In genomic region chr6:134063966-134064445, GRCh38 we compare ENCODE assay signal across 8 cellular contexts. TPM values are rescaled to one million over a fixed set of nuclear protein-coding genes. Genes with fewer than 3 reads are reported as not detected.
DNase-seq lines count a peak whose midpoint lies in the region; ATAC-seq, FAIRE-seq and TF ChIP-seq lines count a peak whose summit lies in the region.

No MANE protein-coding gene starts in this region.

- H3K4me2 ChIP-seq in HepG2 (ENCODE audit: low read depth, low read length): peak overlapping the region; percentile 62

- in situ Hi-C loops in HepG2 (cut with HindIII; ENCODE audit: extremely low pct_ligation_motif_present, low pct_unique_long_range_greater_than_20kb): loop anchor here (5.0 to 10.0 kb wide), 2 partner anchors 92 to 139 kb away; no protein-coding TSS in a partner anchor

- WGBS in HepG2 (ENCODE audit: low lambda C conversion rate): 9% methylated on average over 7 of the region's 7 CpGs

- TF ChIP-seq RAD21 in HepG2 (CRISPR knock-in tag; IDR thresholded peaks at IDR 0.05): peak; percentile 65

- POLR2A ChIA-PET in BJ (lab: Charles Lee): no interaction called here
- POLR2A ChIA-PET in HepG2 (lab: Yijun Ruan, JAX): interaction anchor here (1.3 kb wide), 1 partner anchor 91 kb away, joined by 4 read pairs; no protein-coding TSS in a partner anchor

- no peaks in the 10 kb centered on the region for H3K9me3 ChIP-seq in HepG2 (ENCODE audit: low read length)

- intact Hi-C loops in HepG2 (cut with micrococcal nuclease; ENCODE audit: unreplicated experiment): loop anchor here (1.0 kb wide), 3 partner anchors 33 to 140 kb away; no protein-coding TSS in a partner anchor

- FAIRE-seq in HepG2 (lab: Jason Lieb, UNC): peak; percentile 98

- H4K20me1 ChIP-seq in HepG2 (ENCODE audit: insufficient read depth, low read length): no peaks in the 10 kb centered on the region

- H3K9ac ChIP-seq in HepG2 (ENCODE audit: insufficient read depth, low read depth, low read length): no peak overlapping the region

- H2AFZ ChIP-seq in HepG2 (ENCODE audit: low read length): peak overlapping the region; percentile 50

- H3K4me3 ChIP-seq in BJ (ENCODE audit: low read depth, low read length): no peak overlapping the region
- peak overlapping the region in 2 of 3 experiments; percentile 25 to 26; a peak in 2 of 6 replicates for H3K4me3 ChIP-seq in HepG2 (replicated peaks in 1 of 3; ENCODE audit: insufficient read depth in 1 of 3, low read depth in 2 of 3, low read length in 3 of 3)

- no peaks in the 10 kb centered on the region for H3K36me3 ChIP-seq in BJ (ENCODE audit: control insufficient read depth, insufficient read depth, low read length)
- H3K36me3 ChIP-seq in HepG2 (replicated peaks in 1 of 2; ENCODE audit: control insufficient read depth in 1 of 2, insufficient read depth in 2 of 2, low read length in 2 of 2): no peaks in the 10 kb centered on the region

- 0 out of 2 replicates have a peak, but pooled peaks cover 15% of the 10 kb centered on the region for H3K4me1 ChIP-seq in HepG2 (ENCODE audit: insufficient read depth, low read length)

- TF ChIP-seq POLR2A in HepG2 (IDR thresholded peaks at IDR 0.05; ENCODE audit: insufficient read depth in 1 of 2, low read depth in 2 of 2, low read length in 2 of 2): no peak

- H3K27me3 ChIP-seq in BJ (ENCODE audit: control insufficient read depth, insufficient read depth, low read length) (no peaks in the 10 kb centered on the region), HepG2 (ENCODE audit: control insufficient read depth in 1 of 2, insufficient read depth in 2 of 2, low read length in 2 of 2) (no peaks in the 10 kb centered on the region)

- DNase-seq in BJ (ENCODE audit: low read depth) (no peak), NCI-H226 (peak; percentile 60), cerebellum (ENCODE audit: low spot score) (peak; percentile 83), HepG2 (ENCODE audit: low spot score) (peak; percentile 75)
- DNase-seq in activated CD4-positive, CD25-positive, alpha-beta regulatory T cell treated with anti-CD3 and anti-CD28 coated beads, Interleukin-2, amount 50 U/mL, for 16 hours (ENCODE audit: low read depth, low spot score): peak; percentile 5
- DNase-seq in stimulated activated CD8-positive, alpha-beta memory T cell treated with anti-CD3 and anti-CD28 coated beads, Interleukin-12 subunit alpha, Interleukin-12 subunit beta, amount 100 ng/mL, for 4 hours (ENCODE audit: low read depth): peak; percentile 31

- no peaks in the 10 kb centered on the region for H3K79me2 ChIP-seq in HepG2 (ENCODE audit: insufficient read depth, low read length)

- TF ChIP-seq EP300 in HepG2 (IDR thresholded peaks at IDR 0.05; ENCODE audit: low read depth in 2 of 2, low read length in 2 of 2) (no peak), HepG2 (CRISPR knock-in tag; IDR thresholded peaks at IDR 0.05; ENCODE audit: borderline replicate concordance) (no peak)

- peak; percentile 94 for TF ChIP-seq CTCF in BJ (IDR thresholded peaks at IDR 0.05; ENCODE audit: insufficient read depth, low read depth, low read length)
- peak; percentile 89 for TF ChIP-seq CTCF in HepG2 (CRISPR knock-in tag; IDR thresholded peaks at IDR 0.05)

- ATAC-seq in GM19035 (IDR thresholded peaks at IDR 0.05; ENCODE audit: unreplicated experiment): peak; percentile 92
- peak; percentile 87 for ATAC-seq in HG03135 (IDR thresholded peaks at IDR 0.05; ENCODE audit: unreplicated experiment)
- ATAC-seq in HepG2: peak; percentile 96

- H3K27ac ChIP-seq in HepG2 (ENCODE audit: extremely low read length, insufficient read depth, low read length): no peak overlapping the region

- BruUV-seq in HepG2 (replicated peaks; lab: Mats Ljungman, UMichigan): no TSS peak

- CTCF ChIA-PET in BJ (lab: Yijun Ruan, JAX) (interaction anchor here (0.6 to 9.1 kb wide), 49 partner anchors 11 to 497 kb away, joined by 3 to 137 read pairs (median 5); partner anchors contain the start of genes SLC2A12 and TBPL1), HepG2 (lab: Yijun Ruan, JAX; ENCODE audit: low intra/inter-chr PET ratio, low total read pairs) (interaction anchor here (1.2 to 4.2 kb wide), 7 partner anchors 33 to 148 kb away, joined by 3 to 47 read pairs (median 6); no protein-coding TSS in a partner anchor)

TF ChIP-seq in HepG2, 621 proteins besides CTCF, POLR2A, EP300 and RAD21 (continues in another document):
- TF ChIP-seq POGK (CRISPR knock-in tag; conservative IDR thresholded peaks at IDR 0.05): no peak
- TF ChIP-seq ZNF331 (CRISPR knock-in tag; IDR thresholded peaks at IDR 0.05): no peak
- TF ChIP-seq HDAC6 (IDR thresholded peaks at IDR 0.05; ENCODE audit: low read depth, low read length): no peak
- TF ChIP-seq, protein P1, sequence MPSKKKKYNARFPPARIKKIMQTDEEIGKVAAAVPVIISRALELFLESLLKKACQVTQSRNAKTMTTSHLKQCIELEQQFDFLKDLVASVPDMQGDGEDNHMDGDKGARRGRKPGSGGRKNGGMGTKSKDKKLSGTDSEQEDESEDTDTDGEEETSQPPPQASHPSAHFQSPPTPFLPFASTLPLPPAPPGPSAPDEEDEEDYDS (CRISPR knock-in tag; IDR thresholded peaks at IDR 0.05): no peak
- no peak for TF ChIP-seq TRIM24 (CRISPR knock-in tag; IDR thresholded peaks at IDR 0.05)
- no peak for TF ChIP-seq PAF1 (CRISPR knock-in tag; IDR thresholded peaks at IDR 0.05)
- no peak for TF ChIP-seq SMAD1 (CRISPR knock-in tag; IDR thresholded peaks at IDR 0.05; ENCODE audit: borderline replicate concordance, low read depth)
- TF ChIP-seq, protein P2, sequence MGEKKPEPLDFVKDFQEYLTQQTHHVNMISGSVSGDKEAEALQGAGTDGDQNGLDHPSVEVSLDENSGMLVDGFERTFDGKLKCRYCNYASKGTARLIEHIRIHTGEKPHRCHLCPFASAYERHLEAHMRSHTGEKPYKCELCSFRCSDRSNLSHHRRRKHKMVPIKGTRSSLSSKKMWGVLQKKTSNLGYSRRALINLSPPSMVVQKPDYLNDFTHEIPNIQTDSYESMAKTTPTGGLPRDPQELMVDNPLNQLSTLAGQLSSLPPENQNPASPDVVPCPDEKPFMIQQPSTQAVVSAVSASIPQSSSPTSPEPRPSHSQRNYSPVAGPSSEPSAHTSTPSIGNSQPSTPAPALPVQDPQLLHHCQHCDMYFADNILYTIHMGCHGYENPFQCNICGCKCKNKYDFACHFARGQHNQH (CRISPR knock-in tag; IDR thresholded peaks at IDR 0.05): no peak
- TF ChIP-seq CREB1 (IDR thresholded peaks at IDR 0.05): no peak
- no peak for TF ChIP-seq CREB1 (CRISPR knock-in tag; IDR thresholded peaks at IDR 0.05)
- no peak for TF ChIP-seq PHF20 (CRISPR knock-in tag; IDR thresholded peaks at IDR 0.05)
- no peak for TF ChIP-seq RFX3 (CRISPR knock-in tag; IDR thresholded peaks at IDR 0.05)
- TF ChIP-seq MXI1 (IDR thresholded peaks at IDR 0.05; ENCODE audit: borderline replicate concordance, low read depth, low read length): no peak

RNA-seq across cellular contexts. Expression of gene SLC2A12, which starts 11.6 kb away (rescaled TPM):
- polyA plus RNA-seq in BJ (2011; rRNA removed): 3.7 and 4.9 TPM in 2 replicates
- 3.1 and 3.4 TPM in 2 replicates for polyA minus RNA-seq in BJ (2011; rRNA and poly(A)+ RNA removed)
- 5.3 TPM for total RNA-seq in cerebellum
- 0.04 TPM in 1 of 2 replicates, not detected in the other for total RNA-seq in HepG2 (2016; rRNA removed; fragmentation: Illumina TruSeq; extraction: Trizol)
- total RNA-seq in HepG2 (2016; cell fraction: cytosol; rRNA removed; fragmentation: Illumina TruSeq; extraction: Trizol; ENCODE audit: low read depth): not detected in 2 replicates
- 0.02 TPM in 1 of 2 replicates, not detected in the other for total RNA-seq in HepG2 (2016; cell fraction: insoluble cytoplasmic fraction; rRNA removed; fragmentation: Illumina TruSeq; extraction: Trizol)
- total RNA-seq in HepG2 (2016; cell fraction: membrane; rRNA removed; fragmentation: Illumina TruSeq; extraction: Trizol): not detected in 2 replicates
- 0.09 TPM in 1 of 2 replicates, not detected in the other for total RNA-seq in HepG2 (2016; cell fraction: nucleus; rRNA removed; fragmentation: Illumina TruSeq; extraction: Trizol)
- polyA plus RNA-seq in HepG2 (2011; rRNA removed): 0.24 and 0.33 TPM in 2 replicates
- 0.20 and 0.24 TPM in 2 replicates for polyA plus RNA-seq in HepG2 (2011; cell fraction: cytosol; rRNA removed)
- polyA plus RNA-seq in HepG2 (2011; cell fraction: nucleus; rRNA removed): 0.11 and 0.26 TPM in 2 replicates
- 0.24 and 0.43 TPM in 2 replicates for polyA plus RNA-seq in HepG2 (2012)
- polyA plus RNA-seq in HepG2 (2016; cell fraction: cytosol; fragmentation: Illumina TruSeq; extraction: Trizol; ENCODE audit: low read depth): not detected in 2 replicates
- not detected in 2 replicates for polyA plus RNA-seq in HepG2 (2016; cell fraction: insoluble cytoplasmic fraction; fragmentation: Illumina TruSeq; extraction: Trizol; ENCODE audit: low read depth)
- not detected in 2 replicates for polyA plus RNA-seq in HepG2 (2016; cell fraction: membrane; fragmentation: Illumina TruSeq; extraction: Trizol; ENCODE audit: low read depth)
- polyA plus RNA-seq in HepG2 (2016; cell fraction: nucleus; fragmentation: Illumina TruSeq; extraction: Trizol; ENCODE audit: insufficient read depth, low read depth): 0.10 TPM in 1 of 2 replicates, not detected in the other
- polyA minus RNA-seq in HepG2 (2011; rRNA and poly(A)+ RNA removed; ENCODE audit: low replicate concordance): 0.42 TPM in 1 of 2 replicates, not detected in the other
- polyA minus RNA-seq in HepG2 (2011; cell fraction: cytosol; rRNA and poly(A)+ RNA removed): 0.26 and 0.40 TPM in 2 replicates
- polyA minus RNA-seq in HepG2 (2011; cell fraction: nucleus; rRNA and poly(A)+ RNA removed): 0.39 and 0.87 TPM in 2 replicates
